In the genomic region with DNA sequence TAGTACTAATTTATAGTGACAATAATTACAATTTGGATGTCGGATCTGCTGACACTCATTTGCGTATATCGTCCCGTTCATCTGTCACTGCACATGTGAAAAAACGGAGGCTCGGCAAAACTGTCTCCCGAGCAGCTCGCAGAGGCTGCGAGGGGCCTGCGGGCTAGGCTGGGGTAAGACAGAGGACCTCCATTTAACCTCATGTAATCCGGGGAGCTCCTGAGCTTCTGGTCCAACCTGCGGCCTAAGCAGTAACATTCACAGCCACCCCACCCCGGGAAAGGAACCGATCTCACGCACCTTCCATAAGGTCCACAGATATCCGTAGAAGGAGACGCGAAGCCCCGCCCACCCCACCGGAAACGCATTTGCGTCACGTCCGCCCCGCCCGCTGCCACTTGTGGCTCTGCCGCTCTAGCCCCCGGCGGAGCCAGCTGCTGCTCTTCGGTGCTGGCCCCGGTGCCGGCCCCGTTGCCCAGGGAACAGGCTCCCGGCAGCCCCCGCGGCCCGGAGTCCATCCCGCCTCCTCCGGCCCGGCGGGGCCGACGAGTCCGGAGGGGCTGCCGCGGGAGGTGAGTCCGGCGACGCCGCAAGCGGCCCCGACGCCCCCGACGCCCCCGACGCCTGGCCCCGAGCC, we compare ENCODE assay signal across 8 cellular contexts. TPM values are rescaled to one million over a fixed set of nuclear protein-coding genes. Genes with fewer than 3 reads are reported as not detected.
DNase-seq lines count a peak whose midpoint lies in the region; ATAC-seq and TF ChIP-seq lines count a peak whose summit lies in the region.

A gene (minus strand): TSS at position 346 of the 637 bp plus-strand sequence. CDS start 39 bp downstream, at position 307.
A gene with protein sequence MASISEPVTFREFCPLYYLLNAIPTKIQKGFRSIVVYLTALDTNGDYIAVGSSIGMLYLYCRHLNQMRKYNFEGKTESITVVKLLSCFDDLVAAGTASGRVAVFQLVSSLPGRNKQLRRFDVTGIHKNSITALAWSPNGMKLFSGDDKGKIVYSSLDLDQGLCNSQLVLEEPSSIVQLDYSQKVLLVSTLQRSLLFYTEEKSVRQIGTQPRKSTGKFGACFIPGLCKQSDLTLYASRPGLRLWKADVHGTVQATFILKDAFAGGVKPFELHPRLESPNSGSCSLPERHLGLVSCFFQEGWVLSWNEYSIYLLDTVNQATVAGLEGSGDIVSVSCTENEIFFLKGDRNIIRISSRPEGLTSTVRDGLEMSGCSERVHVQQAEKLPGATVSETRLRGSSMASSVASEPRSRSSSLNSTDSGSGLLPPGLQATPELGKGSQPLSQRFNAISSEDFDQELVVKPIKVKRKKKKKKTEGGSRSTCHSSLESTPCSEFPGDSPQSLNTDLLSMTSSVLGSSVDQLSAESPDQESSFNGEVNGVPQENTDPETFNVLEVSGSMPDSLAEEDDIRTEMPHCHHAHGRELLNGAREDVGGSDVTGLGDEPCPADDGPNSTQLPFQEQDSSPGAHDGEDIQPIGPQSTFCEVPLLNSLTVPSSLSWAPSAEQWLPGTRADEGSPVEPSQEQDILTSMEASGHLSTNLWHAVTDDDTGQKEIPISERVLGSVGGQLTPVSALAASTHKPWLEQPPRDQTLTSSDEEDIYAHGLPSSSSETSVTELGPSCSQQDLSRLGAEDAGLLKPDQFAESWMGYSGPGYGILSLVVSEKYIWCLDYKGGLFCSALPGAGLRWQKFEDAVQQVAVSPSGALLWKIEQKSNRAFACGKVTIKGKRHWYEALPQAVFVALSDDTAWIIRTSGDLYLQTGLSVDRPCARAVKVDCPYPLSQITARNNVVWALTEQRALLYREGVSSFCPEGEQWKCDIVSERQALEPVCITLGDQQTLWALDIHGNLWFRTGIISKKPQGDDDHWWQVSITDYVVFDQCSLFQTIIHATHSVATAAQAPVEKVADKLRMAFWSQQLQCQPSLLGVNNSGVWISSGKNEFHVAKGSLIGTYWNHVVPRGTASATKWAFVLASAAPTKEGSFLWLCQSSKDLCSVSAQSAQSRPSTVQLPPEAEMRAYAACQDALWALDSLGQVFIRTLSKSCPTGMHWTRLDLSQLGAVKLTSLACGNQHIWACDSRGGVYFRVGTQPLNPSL (N-terminal part only) (plus strand): TSS at position 397 of the 637 bp plus-strand sequence. CDS start 13,781 bp downstream, outside the sequence.

- H3K9me3 ChIP-seq in BE2C: no peaks in the 10 kb centered on the region

- H3K4me1 ChIP-seq in BE2C: peaks cover 4% of the 10 kb centered on the region

- H3K27ac ChIP-seq in cingulate gyrus (ENCODE audit: low read depth, low read length): peak within 1 kb of the TSS; percentile 96
- peak within 1 kb of the TSS; percentile 97 for H3K27ac ChIP-seq in layer of hippocampus (ENCODE audit: low read depth, low read length)

- no peak for TF ChIP-seq CTCF in BE2C (IDR thresholded peaks at IDR 0.05; ENCODE audit: low read depth, low read length)

- H3K36me3 ChIP-seq in BE2C: peaks cover 9% of the 10 kb centered on the region

- H3K4me3 ChIP-seq in BE2C (ENCODE audit: low read depth, low read length): peak within 1 kb of the TSS; percentile 81

- DNase-seq in BE2C: peak; percentile 99
- DNase-seq in GM19240 (ENCODE audit: insufficient read length, low spot score): peak; percentile 78
- peak; percentile 88 for DNase-seq in NCI-H524 treated with DMSO at 0.1 percent for 48 hours (lab: John Stamatoyannopoulos, UW)
- DNase-seq in activated CD4-positive, alpha-beta T cell treated with anti-CD3 and anti-CD28 coated beads for 4 hours: peak; percentile 95 to 97
- DNase-seq in stimulated activated CD4-positive, alpha-beta T cell treated with anti-CD3 and anti-CD28 coated beads, Interleukin-1b, Interleukin-23, amount 100 ng/mL, for 24 hours (ENCODE audit: low read depth in 4 of 4, low spot score in 1 of 4): peak; percentile 95 to 98 (median 96)

- H3K27me3 ChIP-seq in BE2C (no peaks in the 10 kb centered on the region), layer of hippocampus (ENCODE audit: control insufficient read depth, insufficient read depth, low read length) (no peaks in the 10 kb centered on the region)

- peak; percentile 76 for ATAC-seq in HG03457 (IDR thresholded peaks at IDR 0.05; ENCODE audit: unreplicated experiment)

RNA-seq across cellular contexts. Expression of the first gene that starts in this region (rescaled TPM):
- 58.2 TPM for polyA plus RNA-seq in BE2C (2012; ENCODE audit: insufficient read depth, insufficient read length, low read depth)

RNA-seq across cellular contexts. Expression of the second gene that starts in this region (rescaled TPM):
- polyA plus RNA-seq in BE2C (2012; ENCODE audit: insufficient read depth, insufficient read length, low read depth): 3.4 TPM

Comparison
In these comparisons a context has a peak if more than half of its experiments do, and no peak if none do; other contexts are left out.
1. Peak in every context shown above with its lines: DNase-seq, ATAC-seq, H3K4me3 ChIP-seq and H3K27ac ChIP-seq.